In genomic region chr2:217929757-217930707, GRCh38 we compare ENCODE assay signal across 13 cellular contexts.
A peak's percentile ranks its signal among the peaks of the same experiment; 100 is the strongest.
DNase-seq lines count a peak whose midpoint lies in the region; ATAC-seq and TF ChIP-seq lines count a peak whose summit lies in the region.
"Had no signal": no experiment of that assay in that cellular context is flagged by ENCODE, and none has a peak within 500 bp of the region (broad histone marks: within the 10 kb centered on the region; RNA-seq: fewer than 3 reads in every experiment).

No MANE protein-coding gene starts in this region.

- ATAC-seq in GM21576 (IDR thresholded peaks at IDR 0.05; ENCODE audit: unreplicated experiment) (no peak), GM21515 (IDR thresholded peaks at IDR 0.05; ENCODE audit: unreplicated experiment) (no peak)
- ATAC-seq: CD8-positive, alpha-beta T cell; PC-3 had no signal

- H3K9ac ChIP-seq in rectal smooth muscle tissue (ENCODE audit: low read length) = peak overlapping the region; percentile 43

- peak overlapping the region; percentile 9 to 81 for H3K4me3 ChIP-seq in ascending aorta
- peak overlapping the region in 1 of 2 donors; percentile 8 for H3K4me3 ChIP-seq in right atrium auricular region
- H3K4me3 ChIP-seq in rectal smooth muscle tissue (ENCODE audit: low read length) = peak overlapping the region; percentile 42
- H3K4me3 ChIP-seq: MG63 had no signal

- H3K27ac ChIP-seq in ascending aorta (peak overlapping the region; percentile 98 to 100), right atrium auricular region (peak overlapping the region; percentile 96 to 99), rectal smooth muscle tissue (ENCODE audit: low read depth, low read length) (peak overlapping the region; percentile 98)
- H3K27ac ChIP-seq: WERI-Rb-1 had no signal

- TF ChIP-seq CTCF in AG09319 (IDR thresholded peaks at IDR 0.05; ENCODE audit: low read depth, low read length) (no peak), ascending aorta (IDR thresholded peaks at IDR 0.05) (no peak), right atrium auricular region (IDR thresholded peaks at IDR 0.05) (no peak)

- no peaks in the 10 kb centered on the region for H3K9me3 ChIP-seq in ascending aorta
- H3K9me3 ChIP-seq in right atrium auricular region = no peaks in the 10 kb centered on the region
- H3K9me3 ChIP-seq: MG63 had no signal

- H3K36me3 ChIP-seq in ascending aorta (peaks cover 4 to 29% of the 10 kb centered on the region in 2 donors), right atrium auricular region (peaks cover 16% of the 10 kb centered on the region), rectal smooth muscle tissue (ENCODE audit: control insufficient read depth, insufficient read depth, low read length) (no peaks in the 10 kb centered on the region)
- H3K36me3 ChIP-seq: WERI-Rb-1 had no signal

- intact Hi-C loops in ascending aorta (cut with DNase I) = loop anchor here (5.0 kb wide), 1 partner anchor 93 kb away; no protein-coding TSS in a partner anchor

- H3K27me3 ChIP-seq in ascending aorta = no peaks in the 10 kb centered on the region
- no peaks in the 10 kb centered on the region for H3K27me3 ChIP-seq in right atrium auricular region
- no peaks in the 10 kb centered on the region for H3K27me3 ChIP-seq in rectal smooth muscle tissue (ENCODE audit: control insufficient read depth, insufficient read depth, low read length)
- H3K27me3 ChIP-seq: MG63 had no signal

- peak; percentile 52 for DNase-seq in AG09319 (ENCODE audit: extremely low read depth, low read depth)
- DNase-seq in ascending aorta (ENCODE audit: low spot score in 2 of 2) = peak; percentile 75 to 96
- DNase-seq in right atrium auricular region (ENCODE audit: low spot score) = peak; percentile 90
- no peak for DNase-seq in stimulated activated CD4-positive, alpha-beta T cell treated with anti-CD3 and anti-CD28 coated beads, Interleukin-2, amount 100 ng/mL, for 48 hours
- no peak for DNase-seq in NCI-H2171 treated with DMSO at 0.1 percent for 48 hours (lab: John Stamatoyannopoulos, UW)
- DNase-seq: CD8-positive, alpha-beta T cell; hippocampal formation; MG63; PC-3; WERI-Rb-1 had no signal

- H3K4me1 ChIP-seq in ascending aorta (peaks cover 52 to 93% of the 10 kb centered on the region in 2 donors), right atrium auricular region (peaks cover 5 to 100% of the 10 kb centered on the region in 2 donors), rectal smooth muscle tissue (ENCODE audit: control insufficient read depth, insufficient read depth, low read length) (peaks cover 98% of the 10 kb centered on the region)

Comparison
In these comparisons a context has a peak if more than half of its experiments do, and no peak if none do; other contexts are left out.
1. DNase-seq: peak in AG09319 (single experiment), ascending aorta (2 of 2) and right atrium auricular region (single experiment); none in stimulated activated CD4-positive, alpha-beta T cell treated with anti-CD3 and anti-CD28 coated beads, Interleukin-2, amount 100 ng/mL, for 48 hours (0 of 2) and NCI-H2171 treated with DMSO at 0.1 percent for 48 hours (single experiment).
2. Peak in every context shown above with its lines, with median percentiles within 50 percentile points of each other: H3K27ac ChIP-seq.